In the genomic region with DNA sequence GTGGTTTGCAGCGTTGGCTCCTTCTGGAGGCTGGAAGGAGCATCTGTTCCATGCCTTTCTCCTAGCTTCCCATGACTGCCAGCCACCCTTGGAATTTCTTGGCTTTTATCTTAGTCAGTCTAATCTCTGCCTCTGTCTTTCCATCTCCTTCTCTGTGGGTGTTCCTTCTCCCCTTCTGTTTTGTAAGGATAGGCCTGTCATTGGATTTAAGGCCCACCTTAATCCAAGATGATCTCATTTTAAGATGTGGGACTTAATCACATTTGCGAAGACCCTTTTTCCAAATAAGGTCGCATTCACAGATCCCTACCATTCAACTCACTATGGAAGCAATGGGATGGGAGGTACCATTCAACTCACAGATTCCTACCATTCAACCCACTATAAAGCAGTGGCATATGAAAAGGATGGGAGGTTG, we compare ENCODE assay signal across 19 cellular contexts.
A peak's percentile ranks its signal among the peaks of the same experiment; 100 is the strongest.
DNase-seq lines count a peak whose midpoint lies in the region; ATAC-seq and TF ChIP-seq lines count a peak whose summit lies in the region.
"Had no signal": no experiment of that assay in that cellular context is flagged by ENCODE, and none has a peak within 500 bp of the region (broad histone marks: within the 10 kb centered on the region; RNA-seq: fewer than 3 reads in every experiment).

No MANE protein-coding gene starts in this region.

- 54 to 63% methylated on average over 2 to 3 of the region's 3 CpGs for WGBS in endodermal cell (ENCODE audit: insufficient coverage in 1 of 2, insufficient read length in 1 of 2), 2 experiments
- WGBS in mesendoderm (ENCODE audit: extremely low coverage, insufficient coverage, low lambda C conversion rate) = no CpG with 5 or more reads among the region's 3 CpGs

- ATAC-seq in GM23338 = peak; percentile 98

- H2BK120ac ChIP-seq in mesendoderm (ENCODE audit: low read depth, low read length) = no peak overlapping the region

- intact Hi-C loops in tibial artery (cut with DNase I; ENCODE audit: low total_unique reads) = no loop called here

- H3K4me1 ChIP-seq in GM23338 (ENCODE audit: insufficient read depth) = peaks cover 5% of the 10 kb centered on the region
- H3K4me1 ChIP-seq in Karpas-422 (ENCODE audit: low read length) = no peaks in the 10 kb centered on the region
- H3K4me1 ChIP-seq in endodermal cell (ENCODE audit: control insufficient read depth, insufficient read depth, low read length) = no peaks in the 10 kb centered on the region
- H3K4me1 ChIP-seq in mesendoderm (ENCODE audit: control insufficient read depth, low read depth, low read length) = no peaks in the 10 kb centered on the region
- no peaks in the 10 kb centered on the region for H3K4me1 ChIP-seq in tibial artery
- H3K4me1 ChIP-seq: HAP-1, SJCRH30 had no signal

- H3K4me2 ChIP-seq in GM23338 = no peak overlapping the region
- no peak overlapping the region for H3K4me2 ChIP-seq in Karpas-422 (ENCODE audit: low read depth, low read length, poor library complexity, severe bottlenecking)
- no peak overlapping the region for H3K4me2 ChIP-seq in mesendoderm (ENCODE audit: low read length)

- no peak overlapping the region for H3K4me3 Mint-ChIP-seq in GM23338
- no peak overlapping the region for H3K4me3 Mint-ChIP-seq in endodermal cell
- H3K4me3 Mint-ChIP-seq: CD8-positive, alpha-beta memory T cell had no signal

- no peak overlapping the region for H3K18ac ChIP-seq in mesendoderm (ENCODE audit: low read length)

- H4K5ac ChIP-seq in mesendoderm (ENCODE audit: low read length) = no peak overlapping the region

- H4K20me1 ChIP-seq in GM23338 (replicated peaks; ENCODE audit: insufficient read depth) (no peaks in the 10 kb centered on the region), Karpas-422 (ENCODE audit: insufficient read depth, low read depth, low read length) (no peaks in the 10 kb centered on the region)

- H3K9me3 ChIP-seq in Karpas-422 (ENCODE audit: low read length) = no peaks in the 10 kb centered on the region
- H3K9me3 ChIP-seq in endodermal cell (ENCODE audit: control insufficient read depth, low read length) = no peaks in the 10 kb centered on the region
- H3K9me3 ChIP-seq in tibial artery = no peaks in the 10 kb centered on the region
- H3K9me3 ChIP-seq: HAP-1, SJCRH30 had no signal

- H3K36me3 ChIP-seq in GM23338 (ENCODE audit: insufficient read depth) (no peaks in the 10 kb centered on the region), Karpas-422 (ENCODE audit: insufficient read depth, low read length) (no peaks in the 10 kb centered on the region), endodermal cell (ENCODE audit: control insufficient read depth, insufficient read depth, low read length) (peaks cover 18% of the 10 kb centered on the region), mesendoderm (ENCODE audit: control insufficient read depth, insufficient read depth, low read length) (no peaks in the 10 kb centered on the region), tibial artery (no peaks in the 10 kb centered on the region)
- H3K36me3 ChIP-seq: HAP-1, SJCRH30 had no signal

- H3K9me2 ChIP-seq in GM23338 (ENCODE audit: insufficient read depth) (no peaks in the 10 kb centered on the region), Karpas-422 (replicated peaks; ENCODE audit: insufficient read depth, low read length) (no peaks in the 10 kb centered on the region)

- no peak overlapping the region for H3K56ac ChIP-seq in mesendoderm (ENCODE audit: low read length)

- H3K4ac ChIP-seq in mesendoderm (ENCODE audit: low read depth, low read length) = no peak overlapping the region

- DNase-seq in GM23338 (ENCODE audit: low spot score) (peak; percentile 61), Karpas-422 (peak; percentile 17), endodermal cell (peak; percentile 64), mesendoderm (peak; percentile 94), tibial artery (no peak), DMS114 treated with DMSO at 0.1 percent for 48 hours (lab: John Stamatoyannopoulos, UW; ENCODE audit: unreplicated experiment) (no peak), NCI-H69 (lab: John Stamatoyannopoulos, UW) (no peak)
- DNase-seq: Calu3; CD8-positive, alpha-beta memory T cell; EL; KG1; NCI-H1092 treated with DMSO at 0.1 percent for 48 hours; NCI-H1436 treated with DMSO at 0.1 percent for 48 hours; NCI-H1930; NCI-H774; OCI-M1; SJCRH30 had no signal

- H3K27me3 ChIP-seq in GM23338 (ENCODE audit: insufficient read depth) (no peaks in the 10 kb centered on the region), Karpas-422 (ENCODE audit: low read length) (no peaks in the 10 kb centered on the region), endodermal cell (ENCODE audit: control insufficient read depth, insufficient read depth, low read length, poor library complexity, severe bottlenecking) (no peaks in the 10 kb centered on the region), mesendoderm (ENCODE audit: insufficient read depth, low read length, poor library complexity) (no peaks in the 10 kb centered on the region), tibial artery (no peaks in the 10 kb centered on the region)
- H3K27me3 ChIP-seq: SJCRH30 had no signal

- peaks cover 2% of the 10 kb centered on the region for H3K27me3 Mint-ChIP-seq in GM23338 (ENCODE audit: insufficient read depth, low read depth, poor library complexity)
- H3K27me3 Mint-ChIP-seq in endodermal cell (ENCODE audit: insufficient read depth) = no peaks in the 10 kb centered on the region
- H3K27me3 Mint-ChIP-seq: CD8-positive, alpha-beta memory T cell had no signal

- no peak overlapping the region for H3K4me3 ChIP-seq in GM23338
- no peak overlapping the region for H3K4me3 ChIP-seq in Karpas-422 (ENCODE audit: low read length)
- no peak overlapping the region for H3K4me3 ChIP-seq in endodermal cell (ENCODE audit: low read length)
- no peak overlapping the region for H3K4me3 ChIP-seq in mesendoderm (ENCODE audit: low read length)
- H3K4me3 ChIP-seq in tibial artery = no peak overlapping the region
- H3K4me3 ChIP-seq: HAP-1, SJCRH30 had no signal

- TF ChIP-seq CTCF in GM23338 (conservative IDR thresholded peaks at IDR 0.05; ENCODE audit: low read depth in 2 of 2) (no peak), endodermal cell (conservative IDR thresholded peaks at IDR 0.05) (peak; percentile 50), tibial artery (IDR thresholded peaks at IDR 0.05) (no peak)

- H3K23ac ChIP-seq in mesendoderm (ENCODE audit: low read length) = no peak overlapping the region

- H3K4me1 Mint-ChIP-seq in GM23338 = peaks cover 10% of the 10 kb centered on the region
- H3K4me1 Mint-ChIP-seq in endodermal cell = peaks cover 8% of the 10 kb centered on the region
- H3K4me1 Mint-ChIP-seq: CD8-positive, alpha-beta memory T cell had no signal

- no peak overlapping the region for H2AK5ac ChIP-seq in mesendoderm (ENCODE audit: low read length)

- H2BK5ac ChIP-seq in mesendoderm (ENCODE audit: low read length) = no peak overlapping the region

- H3K9ac ChIP-seq in Karpas-422 (ENCODE audit: low read length) = no peak overlapping the region
- H3K9ac ChIP-seq in endodermal cell (ENCODE audit: extremely low read depth, low read length, poor library complexity, severe bottlenecking) = no peak overlapping the region
- no peak overlapping the region for H3K9ac ChIP-seq in mesendoderm (ENCODE audit: low read length)

- no peak overlapping the region for H2BK15ac ChIP-seq in mesendoderm (replicated peaks; ENCODE audit: low read depth)

- H3K27ac Mint-ChIP-seq in GM23338 (peak overlapping the region; percentile 81), endodermal cell (no peak overlapping the region)
- H3K27ac Mint-ChIP-seq: CD8-positive, alpha-beta memory T cell had no signal

- no peak overlapping the region for H2AFZ ChIP-seq in GM23338
- H2AFZ ChIP-seq in Karpas-422 (ENCODE audit: low read length) = no peak overlapping the region

- no peaks in the 10 kb centered on the region for H3K9me3 Mint-ChIP-seq in GM23338
- no peaks in the 10 kb centered on the region for H3K9me3 Mint-ChIP-seq in endodermal cell
- H3K9me3 Mint-ChIP-seq: CD8-positive, alpha-beta memory T cell had no signal

- no peaks in the 10 kb centered on the region for H3K79me1 ChIP-seq in mesendoderm (ENCODE audit: low read length)

- H3K27ac ChIP-seq in GM23338 (ENCODE audit: low read depth) (no peak overlapping the region), Karpas-422 (ENCODE audit: low read length) (no peak overlapping the region), endodermal cell (ENCODE audit: low read depth, low read length) (no peak overlapping the region), mesendoderm (ENCODE audit: low read depth, low read length) (no peak overlapping the region), tibial artery (no peak overlapping the region)
- H3K27ac ChIP-seq: C4-2B, SJCRH30 had no signal

- no peaks in the 10 kb centered on the region for H3F3A ChIP-seq in GM23338 (replicated peaks; ENCODE audit: low read depth)

- H3K36me3 Mint-ChIP-seq in GM23338 (ENCODE audit: low read depth) (no peaks in the 10 kb centered on the region), endodermal cell (ENCODE audit: low read depth) (no peaks in the 10 kb centered on the region)

- no peaks in the 10 kb centered on the region for H3K79me2 ChIP-seq in GM23338 (replicated peaks; ENCODE audit: insufficient read depth)
- no peaks in the 10 kb centered on the region for H3K79me2 ChIP-seq in Karpas-422 (ENCODE audit: low read length)
- H3K79me2 ChIP-seq in mesendoderm (ENCODE audit: control insufficient read depth, insufficient read depth, low read length) = no peaks in the 10 kb centered on the region

- H4K8ac ChIP-seq in mesendoderm (ENCODE audit: low read depth, low read length) = no peak overlapping the region

Comparison
In these comparisons a context has a peak if more than half of its experiments do, and no peak if none do; other contexts are left out.
1. DNase-seq: peak in GM23338 (single experiment), Karpas-422 (single experiment), endodermal cell (single experiment) and mesendoderm (single experiment); none in tibial artery (0 of 2), DMS114 treated with DMSO at 0.1 percent for 48 hours (single experiment) and NCI-H69 (single experiment).